In the genomic region with DNA sequence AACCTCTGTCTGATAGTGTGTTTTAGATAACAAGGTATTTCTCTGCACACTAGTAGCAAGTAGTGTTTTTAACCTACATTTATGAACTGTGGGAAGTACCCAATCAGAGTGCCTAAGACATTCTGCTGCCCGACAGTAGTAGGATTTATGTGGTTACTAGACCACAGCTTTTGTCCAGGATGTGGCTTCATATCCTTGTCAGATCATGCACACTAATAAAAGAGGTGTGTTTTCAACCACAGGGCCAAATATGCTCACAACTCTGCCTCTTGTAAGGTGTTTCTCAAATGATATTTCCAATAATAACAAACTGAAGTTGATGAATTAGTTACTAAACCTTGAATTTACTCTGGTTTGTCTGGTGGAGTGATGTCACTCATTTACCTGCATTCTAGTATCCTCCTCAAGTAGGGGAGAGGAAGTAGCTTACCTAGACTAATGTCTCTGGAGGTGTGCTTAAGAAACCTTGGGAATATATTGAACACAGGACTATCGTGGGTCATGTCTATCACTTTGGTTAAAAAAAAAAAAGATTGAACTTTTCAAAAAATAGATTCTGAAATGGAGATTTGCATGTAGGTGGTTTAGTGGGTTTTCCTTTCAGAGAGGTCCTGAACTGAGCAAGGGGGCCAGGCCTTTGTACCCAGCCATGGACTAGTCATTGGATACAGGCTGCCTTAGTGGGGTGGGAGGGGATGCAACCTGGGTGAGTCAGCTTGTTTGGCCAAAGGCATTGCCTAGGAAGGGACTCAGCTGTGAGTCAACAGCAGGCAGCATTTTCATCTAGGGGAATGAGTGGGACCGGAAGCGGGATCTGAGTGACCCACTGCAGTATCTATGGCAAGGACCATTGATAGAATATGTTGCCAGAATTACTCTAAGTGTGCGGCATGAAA, we compare ENCODE assay signal across 8 cellular contexts. TPM values are rescaled to one million over a fixed set of nuclear protein-coding genes. Genes with fewer than 3 reads are reported as not detected.
DNase-seq lines count a peak whose midpoint lies in the region; ATAC-seq and TF ChIP-seq lines count a peak whose summit lies in the region.

No MANE protein-coding gene starts in this region.

- H3K9me3 ChIP-seq in PC-9 (ENCODE audit: insufficient read depth, low read depth) (no peaks in the 10 kb centered on the region), left lung (no peaks in the 10 kb centered on the region)

- POLR2A ChIA-PET in PC-9 (lab: Charles Lee; ENCODE audit: unreplicated experiment), result interaction anchor here (0.7 kb wide), 1 partner anchor 165 kb away, joined by 4 read pairs; no protein-coding TSS in a partner anchor
- POLR2A ChIA-PET in naive thymus-derived CD8-positive, alpha-beta T cell (lab: Charles Lee), result interaction anchor here (0.6 to 1.8 kb wide), 2 partner anchors 14 to 23 kb away, joined by 5 to 10 read pairs; a partner anchor contains a TSS

- intact Hi-C loops in PC-9 (cut with micrococcal nuclease; ENCODE audit: unreplicated experiment) (loop anchor here (1.0 kb wide), 1 partner anchor 9 kb away; no protein-coding TSS in a partner anchor), left ventricle myocardium superior (cut with micrococcal nuclease) (no loop called here), left lung (cut with DNase I) (no loop called here)

- DNase-seq in PC-9, result peak; percentile 16 to 84
- peak; percentile 62 for DNase-seq in activated naive CD8-positive, alpha-beta T cell treated with anti-CD3 and anti-CD28 coated beads for 36 hours
- peak in 9 of 10 donors; percentile 11 to 88 (median 76) for DNase-seq in naive thymus-derived CD8-positive, alpha-beta T cell
- no peak for DNase-seq in left ventricle myocardium superior
- DNase-seq in SHP77 treated with DMSO at 0.1 percent for 48 hours (lab: John Stamatoyannopoulos, UW), result no peak
- no peak for DNase-seq in left lung

- H3K27me3 ChIP-seq in PC-9 (ENCODE audit: insufficient read depth, low read depth) (no peaks in the 10 kb centered on the region), left lung (no peaks in the 10 kb centered on the region)

- peak overlapping the region; percentile 52 for H3K4me2 ChIP-seq in PC-9

- peaks cover 24% of the 10 kb centered on the region; the same call in 1 of the 2 replicates for H3F3A ChIP-seq in PC-9 (ENCODE audit: insufficient read depth, low read depth)

- TF ChIP-seq CTCF in PC-9 (conservative IDR thresholded peaks at IDR 0.05), result no peak
- no peak for TF ChIP-seq CTCF in left lung (IDR thresholded peaks at IDR 0.05)

- H4K20me1 ChIP-seq in PC-9 (ENCODE audit: insufficient read depth), result peaks cover 11% of the 10 kb centered on the region; the same call in 1 of the 2 replicates

- peaks cover 29% of the 10 kb centered on the region for H3K36me3 Mint-ChIP-seq in activated naive CD8-positive, alpha-beta T cell treated with anti-CD3 and anti-CD28 coated beads for 36 hours
- H3K36me3 Mint-ChIP-seq in naive thymus-derived CD8-positive, alpha-beta T cell, result peaks cover 0 to 16% (median 10%) of the 10 kb centered on the region in 3 donors

- peaks cover 38% of the 10 kb centered on the region for H3K79me2 ChIP-seq in PC-9 (ENCODE audit: low read depth)

- H3K4me1 ChIP-seq in PC-9 (replicated peaks; ENCODE audit: insufficient read depth) (peaks cover 21% of the 10 kb centered on the region), left lung (peaks cover under 1 to 15% of the 10 kb centered on the region in 2 donors)

- H3K36me3 ChIP-seq in PC-9 (ENCODE audit: low read depth), result 0 out of 2 replicates have a peak, but pooled peaks cover 3% of the 10 kb centered on the region
- H3K36me3 ChIP-seq in left lung, result peaks cover 0 to 20% of the 10 kb centered on the region in 2 donors

- peaks cover 74% of the 10 kb centered on the region for H3K4me1 Mint-ChIP-seq in activated naive CD8-positive, alpha-beta T cell treated with anti-CD3 and anti-CD28 coated beads for 36 hours
- H3K4me1 Mint-ChIP-seq in naive thymus-derived CD8-positive, alpha-beta T cell, result peaks cover 36 to 85% (median 77%) of the 10 kb centered on the region in 4 donors

- peak overlapping the region; percentile 87 for H3K27ac Mint-ChIP-seq in activated naive CD8-positive, alpha-beta T cell treated with anti-CD3 and anti-CD28 coated beads for 36 hours
- peak overlapping the region; percentile 15 to 94 (median 58) for H3K27ac Mint-ChIP-seq in naive thymus-derived CD8-positive, alpha-beta T cell

- no peaks in the 10 kb centered on the region for H3K27me3 Mint-ChIP-seq in activated naive CD8-positive, alpha-beta T cell treated with anti-CD3 and anti-CD28 coated beads for 36 hours
- H3K27me3 Mint-ChIP-seq in naive thymus-derived CD8-positive, alpha-beta T cell, result no peaks in the 10 kb centered on the region

- CTCF ChIA-PET in PC-9 (lab: Charles Lee), result no interaction called here

- H3K9me2 ChIP-seq in PC-9 (ENCODE audit: insufficient read depth), result no peaks in the 10 kb centered on the region; the same call in 1 of the 2 replicates

- H3K4me3 Mint-ChIP-seq in activated naive CD8-positive, alpha-beta T cell treated with anti-CD3 and anti-CD28 coated beads for 36 hours, result peak overlapping the region; percentile 53
- peak overlapping the region; percentile 53 to 86 (median 76) for H3K4me3 Mint-ChIP-seq in naive thymus-derived CD8-positive, alpha-beta T cell

- peak; percentile 70 for ATAC-seq in GM18861 (IDR thresholded peaks at IDR 0.05; ENCODE audit: unreplicated experiment)
- ATAC-seq in HG02884 (IDR thresholded peaks at IDR 0.05; ENCODE audit: unreplicated experiment), result peak; percentile 59
- ATAC-seq in naive thymus-derived CD8-positive, alpha-beta T cell, result peak; percentile 91 to 99
- ATAC-seq in left ventricle myocardium superior, result no peak
- ATAC-seq in left lung, result no peak

- peak overlapping the region; percentile 69 for H3K27ac ChIP-seq in PC-9
- no peak overlapping the region for H3K27ac ChIP-seq in left lung

- no TSS peak for BruUV-seq in PC-9 (replicated peaks; lab: Mats Ljungman, UMichigan)

- H2AFZ ChIP-seq in PC-9, result no peak overlapping the region

- no peaks in the 10 kb centered on the region for H3K9me3 Mint-ChIP-seq in activated naive CD8-positive, alpha-beta T cell treated with anti-CD3 and anti-CD28 coated beads for 36 hours
- no peaks in the 10 kb centered on the region for H3K9me3 Mint-ChIP-seq in naive thymus-derived CD8-positive, alpha-beta T cell

- H3K4me3 ChIP-seq in PC-9 (no peak overlapping the region), left lung (no peak overlapping the region)

RNA-seq across cellular contexts. Expression of a gene that starts 14.1 kb away (rescaled TPM):
- total RNA-seq in PC-9 (2021), result 20.6 and 27.4 TPM in 2 replicates
- total RNA-seq in activated naive CD8-positive, alpha-beta T cell treated with anti-CD3 and anti-CD28 coated beads for 36 hours, result 1 to 10 TPM; 7.3 to 8.0 TPM
- 10 to 100 TPM; 17.0 to 18.3 TPM for total RNA-seq in naive thymus-derived CD8-positive, alpha-beta T cell
- polyA plus RNA-seq in naive thymus-derived CD8-positive, alpha-beta T cell, result 1 to 10 TPM; 5.3 to 9.0 (median 6.4) TPM
- 5.1 TPM for total RNA-seq in left ventricle myocardium superior
- total RNA-seq in left lung, result 10 to 100 TPM; 16.0 to 17.0 TPM

RNA-seq across cellular contexts. Expression of a gene that starts 43.6 kb away (rescaled TPM):
- 0.55 and 1.4 TPM in 2 replicates for total RNA-seq in PC-9 (2021)
- total RNA-seq in activated naive CD8-positive, alpha-beta T cell treated with anti-CD3 and anti-CD28 coated beads for 36 hours, result not detected
- under 1 TPM; 0.13 to 0.30 TPM for total RNA-seq in naive thymus-derived CD8-positive, alpha-beta T cell
- not detected for polyA plus RNA-seq in naive thymus-derived CD8-positive, alpha-beta T cell
- total RNA-seq in left ventricle myocardium superior, result 0.20 TPM
- total RNA-seq in left lung, result under 1 TPM; 0.10 to 0.12 TPM

Comparison
In these comparisons a context has a peak if more than half of its experiments do, and no peak if none do; other contexts are left out.
1. ATAC-seq: peak in GM18861 (single experiment), HG02884 (single experiment) and naive thymus-derived CD8-positive, alpha-beta T cell (2 of 2); none in left ventricle myocardium superior (single experiment) and left lung (single experiment).
2. DNase-seq: peak in PC-9 (2 of 2), activated naive CD8-positive, alpha-beta T cell treated with anti-CD3 and anti-CD28 coated beads for 36 hours (single experiment) and naive thymus-derived CD8-positive, alpha-beta T cell (9 of 10); none in left ventricle myocardium superior (single experiment), SHP77 treated with DMSO at 0.1 percent for 48 hours (single experiment) and left lung (0 of 2).